Comparison of ENCODE assay signal across 1 cellular context in genomic region chr2:85718006-85718391, GRCh38.
TF ChIP-seq lines count a peak whose summit lies in the region.

No MANE protein-coding gene starts in this region.

TF ChIP-seq in HCT116, 20 proteins besides CTCF, POLR2A, EP300 and RAD21 (continued from another document):
- TF ChIP-seq MAX (IDR thresholded peaks at IDR 0.05) (no peak), FOSL1 (IDR thresholded peaks at IDR 0.05; ENCODE audit: low read depth) (no peak), JUND (IDR thresholded peaks at IDR 0.05) (no peak)
